Comparison of ENCODE assay signal across 10 cellular contexts in the genomic region with DNA sequence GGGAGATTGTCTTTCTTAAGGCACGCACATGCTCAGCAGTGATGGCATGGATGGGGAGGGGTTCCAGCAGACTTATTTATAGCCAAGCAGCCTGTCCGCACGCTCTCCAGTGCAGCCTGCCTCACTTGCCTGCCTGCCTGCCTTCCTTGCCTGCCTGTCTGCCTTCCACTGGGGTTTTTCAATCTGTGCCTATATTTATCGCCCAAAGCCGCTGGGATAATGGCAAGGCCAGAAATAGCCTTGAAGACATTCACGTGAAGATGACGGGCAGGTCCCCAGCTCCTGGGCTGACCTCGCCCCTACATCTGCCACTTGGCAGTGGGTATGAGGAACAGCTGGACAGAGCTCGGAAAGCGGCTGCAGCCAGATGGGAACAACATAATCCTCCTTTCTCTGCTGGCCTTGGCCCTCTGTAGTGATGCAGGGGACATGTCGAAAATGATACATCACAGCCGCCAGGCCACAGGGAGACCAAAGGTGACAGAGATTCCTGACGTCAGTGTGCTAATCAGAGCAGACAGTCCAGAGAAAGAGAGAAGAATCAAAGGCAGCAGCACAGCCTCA. TPM values are rescaled to one million over a fixed set of nuclear protein-coding genes. Genes with fewer than 3 reads are reported as not detected.
DNase-seq lines count a peak whose midpoint lies in the region; ATAC-seq and TF ChIP-seq lines count a peak whose summit lies in the region.
"Had no signal": no experiment of that assay in that cellular context is flagged by ENCODE, and none has a peak within 500 bp of the region (broad histone marks: within the 10 kb centered on the region; RNA-seq: fewer than 3 reads in every experiment).

No MANE protein-coding gene starts in this region.

- no peak for TF ChIP-seq POLR2A in esophagus squamous epithelium (IDR thresholded peaks at IDR 0.05)
- no peak for TF ChIP-seq POLR2A in upper lobe of left lung (IDR thresholded peaks at IDR 0.05)

- no peaks in the 10 kb centered on the region for H3K9me3 ChIP-seq in OCI-LY1 (ENCODE audit: low read length)
- no peaks in the 10 kb centered on the region for H3K9me3 ChIP-seq in esophagus squamous epithelium
- no peaks in the 10 kb centered on the region for H3K9me3 ChIP-seq in mucosa of descending colon
- H3K9me3 ChIP-seq in upper lobe of left lung: no peaks in the 10 kb centered on the region

- H4K20me1 ChIP-seq in OCI-LY1 (ENCODE audit: insufficient read depth, low read length): no peaks in the 10 kb centered on the region

- no peak overlapping the region; the same call in 1 of the 2 replicates for H3K4me2 ChIP-seq in OCI-LY1 (ENCODE audit: low read length)

- no peak overlapping the region for H2AFZ ChIP-seq in OCI-LY1 (ENCODE audit: low read length)

- no peak overlapping the region for H3K4me3 ChIP-seq in OCI-LY1 (ENCODE audit: low read depth, low read length, poor library complexity, severe bottlenecking)
- H3K4me3 ChIP-seq in esophagus squamous epithelium: no peak overlapping the region
- H3K4me3 ChIP-seq in mucosa of descending colon: no peak overlapping the region
- H3K4me3 ChIP-seq in upper lobe of left lung: no peak overlapping the region

- H3K4me1 ChIP-seq in OCI-LY1 (ENCODE audit: insufficient read depth, low read length, severe bottlenecking) (peaks cover 92% of the 10 kb centered on the region), esophagus squamous epithelium (peaks cover 18 to 58% (median 38%) of the 10 kb centered on the region in 3 donors), mucosa of descending colon (ENCODE audit: low read depth) (peaks cover 10% of the 10 kb centered on the region), upper lobe of left lung (peaks cover 56 to 83% (median 75%) of the 10 kb centered on the region in 4 donors)

- H3K9ac ChIP-seq in OCI-LY1 (ENCODE audit: low read length): no peak overlapping the region; the same call in 1 of the 2 replicates

- no peaks in the 10 kb centered on the region for H3F3A ChIP-seq in OCI-LY1 (ENCODE audit: insufficient read depth, low read length)

- H3K36me3 ChIP-seq in OCI-LY1 (ENCODE audit: insufficient read depth, low read length) (peaks cover 71% of the 10 kb centered on the region; the same call in 1 of the 2 replicates), esophagus squamous epithelium (peaks cover 0 to 14% (median 0%) of the 10 kb centered on the region in 3 donors), mucosa of descending colon (ENCODE audit: low read depth) (no peaks in the 10 kb centered on the region), upper lobe of left lung (no peaks in the 10 kb centered on the region)

- 62 to 69% methylated on average over 7 to 8 of the region's 13 CpGs for WGBS in esophagus squamous epithelium, 2 donors
- 61 to 71% methylated on average over 8 to 13 of the region's 13 CpGs for WGBS in upper lobe of left lung, 2 donors

- ATAC-seq in mucosa of descending colon: peak; percentile 37
- no peak for ATAC-seq in upper lobe of left lung (ENCODE audit: low FRiP score in 2 of 2)
- ATAC-seq in GM21526 (IDR thresholded peaks at IDR 0.05; ENCODE audit: low FRiP score, unreplicated experiment): no peak

- no peaks in the 10 kb centered on the region for H3K27me3 ChIP-seq in OCI-LY1 (ENCODE audit: insufficient read depth, low read length)
- H3K27me3 ChIP-seq in esophagus squamous epithelium: no peaks in the 10 kb centered on the region
- H3K27me3 ChIP-seq in upper lobe of left lung: no peaks in the 10 kb centered on the region

- intact Hi-C loops in esophagus squamous epithelium (cut with DNase I): no loop called here
- intact Hi-C loops in mucosa of descending colon (cut with DNase I, micrococcal nuclease): no loop called here

- H3K9me2 ChIP-seq in OCI-LY1 (ENCODE audit: low read depth, low read length): no peaks in the 10 kb centered on the region

- peak overlapping the region; percentile 65 for H3K27ac ChIP-seq in OCI-LY1 (ENCODE audit: low read depth, low read length, poor library complexity, severe bottlenecking)
- peak overlapping the region in 3 of 4 donors; percentile 54 to 80 (median 57) for H3K27ac ChIP-seq in esophagus squamous epithelium
- peak overlapping the region in 3 of 4 donors; percentile 23 to 72 (median 59) for H3K27ac ChIP-seq in upper lobe of left lung

- no peak for TF ChIP-seq CTCF in OCI-LY1 (IDR thresholded peaks at IDR 0.05; ENCODE audit: low read length)
- TF ChIP-seq CTCF in esophagus squamous epithelium (IDR thresholded peaks at IDR 0.05): no peak
- TF ChIP-seq CTCF in mucosa of descending colon (IDR thresholded peaks at IDR 0.05): no peak
- no peak for TF ChIP-seq CTCF in upper lobe of left lung (IDR thresholded peaks at IDR 0.05)

- DNase-seq in esophagus squamous epithelium (lab: John Stamatoyannopoulos, UW) (no peak), mucosa of descending colon (no peak), upper lobe of left lung (no peak), NOMO-1 treated with dmso at 0.1 percent for 144 hours (lab: John Stamatoyannopoulos, UW; ENCODE audit: unreplicated experiment) (no peak), LoVo (ENCODE audit: low spot score) (no peak)
- no peak for DNase-seq in central memory CD4-positive, alpha-beta T cell
- DNase-seq: activated naive CD4-positive, alpha-beta T cell treated with anti-CD3 and anti-CD28 coated beads, Interleukin-2, amount 10 ng/mL, durations not matched to agents 7 days and 5 days; H9 had no signal

- no peak for TF ChIP-seq EP300 in upper lobe of left lung (IDR thresholded peaks at IDR 0.05)

- H3K79me2 ChIP-seq in OCI-LY1 (ENCODE audit: insufficient read depth, low read length): peaks cover 16% of the 10 kb centered on the region; the same call in 1 of the 2 replicates

RNA-seq across cellular contexts. Expression of a gene that starts 53.3 kb away (rescaled TPM):
- total RNA-seq in esophagus squamous epithelium (1 to 10 TPM; 4.2 to 9.1 (median 8.2) TPM), mucosa of descending colon (10 to 100 TPM; 16.7 to 22.7 (median 20.8) TPM), upper lobe of left lung (10 to 100 TPM; 17.5 to 56.6 (median 29.4) TPM)
